1 cellular context compared by ENCODE assay signal in genomic region chr12:2752676-2753371, GRCh38.
TF ChIP-seq lines count a peak whose summit lies in the region.

No MANE protein-coding gene starts in this region.

TF ChIP-seq in K562, 482 proteins besides CTCF, POLR2A, EP300 and RAD21 (continued from another document and continues in another):
- TF ChIP-seq ZNF318 (IDR thresholded peaks at IDR 0.05; ENCODE audit: borderline replicate concordance in 1 of 2, low read depth in 1 of 2) (no peak), NBN (IDR thresholded peaks at IDR 0.05; ENCODE audit: low read depth) (no peak), SNRNP70 (optimal IDR thresholded peaks at IDR 0.05; ENCODE audit: low read depth, low read length) (no peak), ZNF79 (CRISPR knock-in tag; IDR thresholded peaks at IDR 0.05; ENCODE audit: low read depth) (no peak), ILK (tag; IDR thresholded peaks at IDR 0.05; ENCODE audit: borderline replicate concordance, low read depth) (no peak), ZNF239 (CRISPR knock-in tag; IDR thresholded peaks at IDR 0.05) (no peak), NR3C1 (CRISPR knock-in tag; IDR thresholded peaks at IDR 0.05) (peak; percentile 99), GTF2E2 (tag; IDR thresholded peaks at IDR 0.05) (no peak), ESRRA (IDR thresholded peaks at IDR 0.05; ENCODE audit: borderline replicate concordance, low read depth) (no peak), ZFP91 (CRISPR knock-in tag; IDR thresholded peaks at IDR 0.05) (0 out of 2 replicates have a peak, but pooled peaks have one; percentile 27), VEZF1 (CRISPR knock-in tag; IDR thresholded peaks at IDR 0.05) (peak; percentile 33; the same call in 1 of the 2 replicates), ZNF23 (CRISPR knock-in tag; IDR thresholded peaks at IDR 0.05) (no peak), HDAC6 (IDR thresholded peaks at IDR 0.05; ENCODE audit: low read depth, low read length) (no peak), CGGBP1 (CRISPR knock-in tag; IDR thresholded peaks at IDR 0.05) (no peak), RAD51 (IDR thresholded peaks at IDR 0.05; ENCODE audit: borderline replicate concordance, low read depth) (no peak), E2F3 (CRISPR knock-in tag; IDR thresholded peaks at IDR 0.05) (no peak), KAT2B (IDR thresholded peaks at IDR 0.05; ENCODE audit: low read depth, low read length) (no peak), ZNF175 (CRISPR knock-in tag; IDR thresholded peaks at IDR 0.05; ENCODE audit: low read depth) (0 out of 2 replicates have a peak, but pooled peaks have one; percentile 26), FOXP4 (CRISPR knock-in tag; IDR thresholded peaks at IDR 0.05; ENCODE audit: borderline replicate concordance) (peak; percentile 95; the same call in 1 of the 2 replicates), KLF1 (tag; IDR thresholded peaks at IDR 0.05) (peak; percentile 35; the same call in 1 of the 2 replicates), PTTG1 (tag; IDR thresholded peaks at IDR 0.05; ENCODE audit: low read depth) (no peak), ZNF398 (CRISPR knock-in tag; IDR thresholded peaks at IDR 0.05) (no peak), ZNF174 (CRISPR knock-in tag; IDR thresholded peaks at IDR 0.05) (no peak), ZNF766 (CRISPR knock-in tag; conservative IDR thresholded peaks at IDR 0.05) (peak; percentile 85), TBP (optimal IDR thresholded peaks at IDR 0.05; ENCODE audit: low read depth, low read length) (no peak), KDM4B (IDR thresholded peaks at IDR 0.05; ENCODE audit: borderline replicate concordance in 2 of 2, low read depth in 1 of 2) (no peak), KDM2B (CRISPR knock-in tag; IDR thresholded peaks at IDR 0.05) (no peak), HIVEP1 (CRISPR knock-in tag; IDR thresholded peaks at IDR 0.05) (no peak), MIER1 (IDR thresholded peaks at IDR 0.05; ENCODE audit: low read depth) (peak; percentile 99), ZFPM2 (CRISPR knock-in tag; IDR thresholded peaks at IDR 0.05) (no peak), FOS (IDR thresholded peaks at IDR 0.05; ENCODE audit: extremely low read depth, insufficient read length) (no peak), MITF (IDR thresholded peaks at IDR 0.05) (no peak), BACH1 (tag; IDR thresholded peaks at IDR 0.05) (no peak), SRSF9 (IDR thresholded peaks at IDR 0.05; ENCODE audit: borderline replicate concordance, low read depth, low read length) (no peak), JUN (IDR thresholded peaks at IDR 0.05; ENCODE audit: borderline replicate concordance, low read depth, low read length) (no peak), JUN (CRISPR knock-in tag; IDR thresholded peaks at IDR 0.05; ENCODE audit: borderline replicate concordance) (0 out of 2 replicates have a peak, but pooled peaks have one; percentile 86), THRB (CRISPR knock-in tag; conservative IDR thresholded peaks at IDR 0.05) (no peak), DMBX1 (CRISPR knock-in tag; IDR thresholded peaks at IDR 0.05; ENCODE audit: borderline replicate concordance) (peak; percentile 96), RBBP5 (IDR thresholded peaks at IDR 0.05; ENCODE audit: borderline replicate concordance, insufficient read depth, low read length, poor library complexity, severe bottlenecking) (no peak), RNF219 (CRISPR knock-in tag; IDR thresholded peaks at IDR 0.05) (no peak), HNRNPH1 (optimal IDR thresholded peaks at IDR 0.05; ENCODE audit: low read depth, low read length) (no peak), ETV5 (CRISPR knock-in tag; IDR thresholded peaks at IDR 0.05; ENCODE audit: low read depth) (peak; percentile 90), SMAD1 (IDR thresholded peaks at IDR 0.05; ENCODE audit: low read depth, low read length, partially characterized antibody) (no peak), ZNF444 (CRISPR knock-in tag; IDR thresholded peaks at IDR 0.05) (no peak)
